Comparison of ENCODE assay signal across 10 cellular contexts in the genomic region with DNA sequence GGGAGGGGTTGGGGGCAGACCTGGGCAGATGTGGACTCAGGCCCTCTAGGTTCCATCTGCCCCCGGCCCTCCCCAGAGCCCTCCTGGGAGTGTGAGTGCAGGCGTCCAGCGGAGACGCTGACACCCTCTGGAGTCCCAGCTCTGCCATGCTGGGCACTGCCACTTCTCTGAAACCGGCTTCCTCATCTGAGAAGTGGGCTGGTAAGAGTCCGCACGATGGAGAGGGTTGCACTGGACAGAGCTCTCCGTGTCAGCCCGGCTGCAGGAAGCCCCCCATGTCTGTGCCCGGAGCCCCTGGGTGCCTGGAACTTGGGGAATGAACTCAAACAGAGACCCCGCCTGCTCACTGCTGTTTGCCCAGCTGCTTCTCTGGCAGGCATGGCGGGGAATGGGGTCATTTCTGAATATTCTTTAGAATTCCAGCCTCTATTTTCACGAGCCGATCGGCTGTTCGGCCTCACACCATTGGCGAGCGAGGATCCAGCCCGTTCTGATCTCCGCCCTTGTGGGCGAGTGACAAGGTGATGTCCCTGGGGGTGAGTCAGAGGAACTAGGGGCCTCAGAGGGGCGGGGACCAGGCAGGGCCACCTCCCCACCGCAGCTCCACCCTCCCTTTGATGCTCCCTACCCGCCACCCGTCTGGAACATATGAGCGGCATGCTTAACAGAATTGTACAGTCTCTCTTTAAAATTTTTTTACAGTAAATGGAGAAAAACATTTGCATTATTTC. TPM values are rescaled to one million over a fixed set of nuclear protein-coding genes. Genes with fewer than 3 reads are reported as not detected.
DNase-seq lines count a peak whose midpoint lies in the region; ATAC-seq and TF ChIP-seq lines count a peak whose summit lies in the region.
"Had no signal": no experiment of that assay in that cellular context is flagged by ENCODE, and none has a peak within 500 bp of the region (broad histone marks: within the 10 kb centered on the region; RNA-seq: fewer than 3 reads in every experiment).

No MANE protein-coding gene starts in this region.

- peak; percentile 59 for TF ChIP-seq POLR2A in erythroblast (IDR thresholded peaks at IDR 0.05; ENCODE audit: low read length)
- no peak for TF ChIP-seq POLR2A in adrenal gland (IDR thresholded peaks at IDR 0.05)

- no peaks in the 10 kb centered on the region for H3K36me3 ChIP-seq in adrenal gland (replicated peaks in 1 of 2)

- ATAC-seq in HG03432 (IDR thresholded peaks at IDR 0.05; ENCODE audit: unreplicated experiment) = peak; percentile 69
- ATAC-seq in HG03108 (IDR thresholded peaks at IDR 0.05; ENCODE audit: unreplicated experiment) = no peak

- no peak for TF ChIP-seq CTCF in adrenal gland (IDR thresholded peaks at IDR 0.05)

- CTCF ChIA-PET in activated CD4-positive, alpha-beta T cell treated with anti-CD3 and anti-CD28 coated beads, Interleukin-2, amount 10 ng/mL, durations not matched to agents 7 days and 5 days (lab: Charles Lee) = interaction anchor here (1.3 to 1.7 kb wide), 2 partner anchors 15 to 16 kb away, joined by 3 read pairs; no protein-coding TSS in a partner anchor

- H3K4me1 Mint-ChIP-seq in activated CD4-positive, alpha-beta T cell treated with anti-CD3 and anti-CD28 coated beads, Interleukin-2, amount 10 ng/mL, durations not matched to agents 7 days and 5 days = peaks cover 4% of the 10 kb centered on the region

- peak; percentile 50 for DNase-seq in activated CD4-positive, alpha-beta T cell treated with anti-CD3 and anti-CD28 coated beads, Interleukin-2, amount 10 ng/mL, durations not matched to agents 7 days and 5 days
- peak; percentile 89 to 92 for DNase-seq in erythroblast (lab: John Stamatoyannopoulos, UW)
- peak; percentile 6 to 55 for DNase-seq in stimulated activated CD8-positive, alpha-beta memory T cell treated with anti-CD3 and anti-CD28 coated beads, Interleukin-2, amount 100 ng/mL, for 1 hour (ENCODE audit: low read depth in 2 of 2)
- no peak for DNase-seq in NCI-H748 treated with DMSO at 0.1 percent for 48 hours (lab: John Stamatoyannopoulos, UW)
- no peak for DNase-seq in adrenal gland
- DNase-seq in EL = no peak

- POLR2A ChIA-PET in activated CD4-positive, alpha-beta T cell treated with anti-CD3 and anti-CD28 coated beads, Interleukin-2, amount 10 ng/mL, durations not matched to agents 7 days and 5 days (lab: Charles Lee) = no interaction called here

- H3K4me3 Mint-ChIP-seq in activated CD4-positive, alpha-beta T cell treated with anti-CD3 and anti-CD28 coated beads, Interleukin-2, amount 10 ng/mL, durations not matched to agents 7 days and 5 days = no peak overlapping the region

- no peaks in the 10 kb centered on the region for H3K4me1 ChIP-seq in adrenal gland (replicated peaks in 1 of 2)
- H3K4me1 ChIP-seq: parathyroid adenoma had no signal

- H3K27ac Mint-ChIP-seq in activated CD4-positive, alpha-beta T cell treated with anti-CD3 and anti-CD28 coated beads, Interleukin-2, amount 10 ng/mL, durations not matched to agents 7 days and 5 days = no peak overlapping the region

- 53 to 63% (median 61%) methylated on average over 22 to 26 of the region's 26 CpGs for WGBS in adrenal gland, 4 donors

- no peak overlapping the region for H3K4me3 ChIP-seq in adrenal gland

- intact Hi-C loops in adrenal gland (cut with DNase I) = no loop called here

- H3K9me3 ChIP-seq in adrenal gland (replicated peaks in 1 of 3) = no peaks in the 10 kb centered on the region

- H3K27me3 ChIP-seq in adrenal gland = peaks cover 21% of the 10 kb centered on the region

- peaks cover 3% of the 10 kb centered on the region for H3K27me3 Mint-ChIP-seq in activated CD4-positive, alpha-beta T cell treated with anti-CD3 and anti-CD28 coated beads, Interleukin-2, amount 10 ng/mL, durations not matched to agents 7 days and 5 days

- no peaks in the 10 kb centered on the region for H3K36me3 Mint-ChIP-seq in activated CD4-positive, alpha-beta T cell treated with anti-CD3 and anti-CD28 coated beads, Interleukin-2, amount 10 ng/mL, durations not matched to agents 7 days and 5 days (ENCODE audit: low read depth)

- H3K9me3 Mint-ChIP-seq in activated CD4-positive, alpha-beta T cell treated with anti-CD3 and anti-CD28 coated beads, Interleukin-2, amount 10 ng/mL, durations not matched to agents 7 days and 5 days = no peaks in the 10 kb centered on the region

- no peak overlapping the region for H3K27ac ChIP-seq in adrenal gland
- H3K27ac ChIP-seq: parathyroid adenoma had no signal

RNA-seq across cellular contexts. Expression of a gene that starts 47.8 kb away (rescaled TPM):
- not detected for total RNA-seq in activated CD4-positive, alpha-beta T cell treated with anti-CD3 and anti-CD28 coated beads, Interleukin-2, amount 10 ng/mL, durations not matched to agents 7 days and 5 days
- 10 to 100 TPM in 1 of 8 donors, 1 to 10 TPM in 7; 4.8 to 12.0 (median 6.3) TPM for total RNA-seq in adrenal gland
- 1 to 10 TPM in 2 of 3 donors, under 1 TPM in 1; 0.68 to 1.9 (median 1.8) TPM for polyA plus RNA-seq in adrenal gland
- total RNA-seq: epithelial cell of proximal tubule had no signal

Comparison
In these comparisons a context has a peak if more than half of its experiments do, and no peak if none do; other contexts are left out.
1. DNase-seq: peak in activated CD4-positive, alpha-beta T cell treated with anti-CD3 and anti-CD28 coated beads, Interleukin-2, amount 10 ng/mL, durations not matched to agents 7 days and 5 days (single experiment), erythroblast (2 of 2) and stimulated activated CD8-positive, alpha-beta memory T cell treated with anti-CD3 and anti-CD28 coated beads, Interleukin-2, amount 100 ng/mL, for 1 hour (2 of 2); none in NCI-H748 treated with DMSO at 0.1 percent for 48 hours (single experiment), adrenal gland (0 of 7) and EL (single experiment).
2. RNA of a gene that starts 47.8 kb away (total RNA-seq): 4.8 to 12.0 TPM in adrenal gland; not detected in activated CD4-positive, alpha-beta T cell treated with anti-CD3 and anti-CD28 coated beads, Interleukin-2, amount 10 ng/mL, durations not matched to agents 7 days and 5 days; every median in the first group is over 4 times any median in the second.